Comparison of ENCODE assay signal across 8 cellular contexts in genomic region chr12:9118161-9118560, GRCh38. TPM values are rescaled to one million over a fixed set of nuclear protein-coding genes. Genes with fewer than 3 reads are reported as not detected.
A peak's percentile ranks its signal among the peaks of the same experiment; 100 is the strongest.
DNase-seq lines count a peak whose midpoint lies in the region; ATAC-seq and TF ChIP-seq lines count a peak whose summit lies in the region.

No MANE protein-coding gene starts in this region.

- TF ChIP-seq POLR2A in GM18505 (IDR thresholded peaks at IDR 0.05; ENCODE audit: borderline replicate concordance, extremely low read depth, insufficient read depth, insufficient read length) = no peak

- in situ Hi-C loops in ACHN (cut with HindIII; ENCODE audit: low pct_ligation_motif_present, low pct_unique_long_range_greater_than_20kb, low sequenced_read_pairs) = no loop called here

- intact Hi-C loops in sciatic nerve (cut with DNase I) = no loop called here

- DNase-seq in dermis blood vessel endothelial cell (peak; percentile 45), sciatic nerve (ENCODE audit: low spot score) (no peak), ACHN (no peak), cortex of kidney (lab: John Stamatoyannopoulos, UW) (no peak), NCI-H2029 (lab: John Stamatoyannopoulos, UW) (no peak)

- ATAC-seq in GM18505 (IDR thresholded peaks at IDR 0.05; ENCODE audit: unreplicated experiment) (peak; percentile 74), HG03354 (IDR thresholded peaks at IDR 0.05; ENCODE audit: poor library complexity, severe bottlenecking, unreplicated experiment) (peak; percentile 67), sciatic nerve (peak; percentile 82), GM18861 (IDR thresholded peaks at IDR 0.05; ENCODE audit: unreplicated experiment) (no peak)

RNA-seq across cellular contexts. Expression of gene A2M, which starts 2.4 kb away (rescaled TPM):
- total RNA-seq in dermis blood vessel endothelial cell (14.0 and 180 TPM in 2 replicates), sciatic nerve (942 TPM)
